3 cellular contexts compared by ENCODE assay signal in the genomic region with DNA sequence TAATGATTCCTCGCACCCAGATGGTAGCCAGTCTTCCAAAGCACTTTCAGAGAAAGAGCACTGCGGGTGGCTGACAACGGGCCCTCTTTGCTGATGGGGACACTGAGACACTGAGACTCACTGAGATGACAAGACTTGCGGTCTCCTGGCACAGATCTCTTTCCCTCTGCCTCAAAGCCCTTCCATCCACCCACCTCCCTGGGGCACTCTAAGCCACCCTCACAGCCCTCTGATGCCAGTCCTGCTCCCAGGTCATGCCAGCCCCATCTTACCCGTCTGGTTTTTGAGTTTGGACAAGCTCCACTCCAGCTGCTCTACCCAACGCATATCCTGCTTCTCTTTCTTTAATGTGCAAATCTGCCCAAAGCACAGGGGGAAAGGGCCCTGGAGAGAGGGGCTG. TPM values are rescaled to one million over a fixed set of nuclear protein-coding genes. Genes with fewer than 3 reads are reported as not detected.
"Had no signal": no experiment of that assay in that cellular context is flagged by ENCODE, and none has a peak within 500 bp of the region (broad histone marks: within the 10 kb centered on the region; RNA-seq: fewer than 3 reads in every experiment).

No MANE protein-coding gene starts in this region.

RNA-seq across cellular contexts. Expression of gene GOLGA8R, which starts 6.4 kb away (rescaled TPM):
- total RNA-seq: epithelial cell of proximal tubule had no signal

RNA-seq across cellular contexts. Expression of gene CHRFAM7A, which starts 14.3 kb away (rescaled TPM):
- total RNA-seq: activated T-helper 17 cell treated with anti-CD3 and anti-CD28 coated beads, Interleukin-2, amount 50 U/mL, for 72 hours; epithelial cell of proximal tubule had no signal
- polyA plus RNA-seq: mammary epithelial cell had no signal
